In genomic region chr10:20013991-20014750, GRCh38 we compare ENCODE assay signal across 21 cellular contexts.
DNase-seq lines count a peak whose midpoint lies in the region; ATAC-seq, FAIRE-seq and TF ChIP-seq lines count a peak whose summit lies in the region.
"Had no signal": no experiment of that assay in that cellular context is flagged by ENCODE, and none has a peak within 500 bp of the region (broad histone marks: within the 10 kb centered on the region; RNA-seq: fewer than 3 reads in every experiment).

No MANE protein-coding gene starts in this region.

- ATAC-seq in HepG2 (no peak), right lobe of liver (no peak), natural killer cell (no peak)

- H3K36me3 Mint-ChIP-seq in natural killer cell (no peaks in the 10 kb centered on the region), Caco-2 (ENCODE audit: insufficient read depth, unreplicated experiment) (no peaks in the 10 kb centered on the region)
- H3K36me3 Mint-ChIP-seq: CD4-positive, CD25-positive, alpha-beta regulatory T cell had no signal

- no peak overlapping the region for H3K27ac ChIP-seq in HepG2 (ENCODE audit: extremely low read length, insufficient read depth, low read length)
- H3K27ac ChIP-seq in right lobe of liver: no peak overlapping the region
- peak overlapping the region; percentile 52 for H3K27ac ChIP-seq in caudate nucleus (ENCODE audit: low read depth, low read length)
- peak overlapping the region; percentile 3 for H3K27ac ChIP-seq in iPS-20b (ENCODE audit: low read length)
- no peak overlapping the region for H3K27ac ChIP-seq in adrenal gland
- H3K27ac ChIP-seq: BLaER1 treated with 17β-estradiol and CSF1 and Interleukin-3, amounts not matched to agents 10 nM and 100 nM; GM23248; HL-60 had no signal

- DNase-seq in HepG2 (ENCODE audit: low spot score): no peak
- DNase-seq in right lobe of liver: no peak
- no peak for DNase-seq in caudate nucleus (lab: John Stamatoyannopoulos, UW)
- DNase-seq in adrenal gland: no peak
- no peak for DNase-seq in natural killer cell
- no peak for DNase-seq in Caco-2
- DNase-seq: 8988T; CD4-positive, CD25-positive, alpha-beta regulatory T cell; CD8-positive, alpha-beta memory T cell; COR-L47; GM23248; IMR-90 had no signal

- H3K9ac ChIP-seq in HepG2 (ENCODE audit: insufficient read depth, low read depth, low read length): no peak overlapping the region
- no peak overlapping the region for H3K9ac ChIP-seq in iPS-20b (ENCODE audit: low read depth, low read length)
- H3K9ac ChIP-seq: BLaER1 treated with 17β-estradiol and CSF1 and Interleukin-3, amounts not matched to agents 10 nM and 100 nM; GM23248 had no signal

- in situ Hi-C loops in HepG2 (cut with HindIII; ENCODE audit: extremely low pct_ligation_motif_present, low pct_unique_long_range_greater_than_20kb): no loop called here

- no peak for FAIRE-seq in HepG2 (lab: Jason Lieb, UNC)
- FAIRE-seq: D721Med, G401.6, GM12892, GM18507 had no signal

- H3K4me1 Mint-ChIP-seq in natural killer cell (peaks cover 12 to 19% of the 10 kb centered on the region in 2 donors), Caco-2 (ENCODE audit: low read depth, unreplicated experiment) (no peaks in the 10 kb centered on the region)
- H3K4me1 Mint-ChIP-seq: B cell; CD4-positive, CD25-positive, alpha-beta regulatory T cell; CD8-positive, alpha-beta memory T cell had no signal

- CTCF ChIA-PET in HepG2 (lab: Yijun Ruan, JAX; ENCODE audit: low intra/inter-chr PET ratio, low total read pairs) (no interaction called here), Caco-2 (lab: Charles Lee) (no interaction called here)

- H3K9me3 ChIP-seq in HepG2 (ENCODE audit: low read length) (0 out of 2 replicates have a peak, but pooled peaks cover 3% of the 10 kb centered on the region), right lobe of liver (no peaks in the 10 kb centered on the region), iPS-20b (ENCODE audit: insufficient read depth, low read depth, low read length) (no peaks in the 10 kb centered on the region), adrenal gland (replicated peaks in 1 of 3) (no peaks in the 10 kb centered on the region), Caco-2 (no peaks in the 10 kb centered on the region)
- H3K9me3 ChIP-seq: HAP-1 had no signal

- TF ChIP-seq RAD21 in HepG2 (CRISPR knock-in tag; IDR thresholded peaks at IDR 0.05): no peak

- POLR2A ChIA-PET in HepG2 (lab: Yijun Ruan, JAX): no interaction called here
- POLR2A ChIA-PET in Caco-2 (lab: Charles Lee): no interaction called here

- intact Hi-C loops in HepG2 (cut with micrococcal nuclease; ENCODE audit: unreplicated experiment) (no loop called here), right lobe of liver (cut with DNase I) (no loop called here), adrenal gland (cut with DNase I) (no loop called here), natural killer cell (cut with micrococcal nuclease) (no loop called here), Caco-2 (cut with micrococcal nuclease; ENCODE audit: unreplicated experiment) (no loop called here)

- no peak overlapping the region for H2AFZ ChIP-seq in HepG2 (ENCODE audit: low read length)
- H2AFZ ChIP-seq: GM23248 had no signal

- no peaks in the 10 kb centered on the region for H3K79me2 ChIP-seq in HepG2 (ENCODE audit: insufficient read depth, low read length)

- TF ChIP-seq POLR2A in HepG2 (IDR thresholded peaks at IDR 0.05; ENCODE audit: insufficient read depth in 1 of 2, low read depth in 2 of 2, low read length in 2 of 2): no peak
- TF ChIP-seq POLR2A in right lobe of liver (IDR thresholded peaks at IDR 0.05): no peak
- no peak for TF ChIP-seq POLR2A in adrenal gland (IDR thresholded peaks at IDR 0.05)

- BruUV-seq in HepG2 (replicated peaks; lab: Mats Ljungman, UMichigan): no TSS peak
- no TSS peak for BruUV-seq in Caco-2 (replicated peaks; lab: Mats Ljungman, UMichigan)

- no peak overlapping the region for H3K4me2 ChIP-seq in HepG2 (ENCODE audit: low read depth, low read length)
- H3K4me2 ChIP-seq: BLaER1 treated with 17β-estradiol and CSF1 and Interleukin-3, amounts not matched to agents 10 nM and 100 nM had no signal

- H3K27me3 Mint-ChIP-seq in natural killer cell (ENCODE audit: low read depth in 2 of 2) (no peaks in the 10 kb centered on the region), Caco-2 (ENCODE audit: insufficient read depth, unreplicated experiment) (no peaks in the 10 kb centered on the region)
- H3K27me3 Mint-ChIP-seq: B cell; CD4-positive, CD25-positive, alpha-beta regulatory T cell; CD8-positive, alpha-beta memory T cell had no signal

- H3K9me3 Mint-ChIP-seq in natural killer cell (peaks cover 0 to 2% of the 10 kb centered on the region in 2 donors), Caco-2 (ENCODE audit: unreplicated experiment) (no peaks in the 10 kb centered on the region)

- H3K4me3 Mint-ChIP-seq in natural killer cell: no peak overlapping the region
- no peak overlapping the region for H3K4me3 Mint-ChIP-seq in Caco-2 (ENCODE audit: unreplicated experiment)
- H3K4me3 Mint-ChIP-seq: B cell; CD4-positive, CD25-positive, alpha-beta regulatory T cell; CD8-positive, alpha-beta memory T cell had no signal

- H3K36me3 ChIP-seq in HepG2 (replicated peaks in 1 of 2; ENCODE audit: control insufficient read depth in 1 of 2, insufficient read depth in 2 of 2, low read length in 2 of 2): no peaks in the 10 kb centered on the region; a peak in 1 of 5 replicates
- no peaks in the 10 kb centered on the region for H3K36me3 ChIP-seq in right lobe of liver
- no peaks in the 10 kb centered on the region for H3K36me3 ChIP-seq in iPS-20b (ENCODE audit: insufficient read depth, low read depth, low read length)
- no peaks in the 10 kb centered on the region for H3K36me3 ChIP-seq in adrenal gland (replicated peaks in 1 of 2)
- no peaks in the 10 kb centered on the region for H3K36me3 ChIP-seq in Caco-2 (ENCODE audit: control insufficient read depth, insufficient read depth, low read length)
- H3K36me3 ChIP-seq: HAP-1 had no signal

- no peak for TF ChIP-seq CTCF in HepG2 (CRISPR knock-in tag; IDR thresholded peaks at IDR 0.05)
- no peak for TF ChIP-seq CTCF in right lobe of liver (IDR thresholded peaks at IDR 0.05)
- no peak for TF ChIP-seq CTCF in adrenal gland (IDR thresholded peaks at IDR 0.05)
- no peak for TF ChIP-seq CTCF in natural killer cell (IDR thresholded peaks at IDR 0.05)
- TF ChIP-seq CTCF in Caco-2 (IDR thresholded peaks at IDR 0.05; ENCODE audit: insufficient read depth in 1 of 2, low read depth in 1 of 2, low read length in 1 of 2, severe bottlenecking in 1 of 2, unreplicated experiment in 1 of 2): no peak

- H3K4me1 ChIP-seq in HepG2 (ENCODE audit: insufficient read depth, low read length) (no peaks in the 10 kb centered on the region), right lobe of liver (no peaks in the 10 kb centered on the region), iPS-20b (ENCODE audit: insufficient read depth, low read length) (no peaks in the 10 kb centered on the region), adrenal gland (replicated peaks in 1 of 2) (peaks cover 4 to 18% of the 10 kb centered on the region in 2 donors), Caco-2 (no peaks in the 10 kb centered on the region)
- H3K4me1 ChIP-seq: HAP-1 had no signal

- no peak for TF ChIP-seq EP300 in HepG2 (IDR thresholded peaks at IDR 0.05; ENCODE audit: low read depth in 2 of 2, low read length in 2 of 2)
- no peak for TF ChIP-seq EP300 in HepG2 (CRISPR knock-in tag; IDR thresholded peaks at IDR 0.05; ENCODE audit: borderline replicate concordance)

- no peak overlapping the region for H3K4me3 ChIP-seq in HepG2 (replicated peaks in 1 of 3; ENCODE audit: insufficient read depth in 1 of 3, low read depth in 2 of 3, low read length in 3 of 3)
- H3K4me3 ChIP-seq in right lobe of liver: no peak overlapping the region
- no peak overlapping the region for H3K4me3 ChIP-seq in iPS-20b (ENCODE audit: low read length)
- no peak overlapping the region for H3K4me3 ChIP-seq in adrenal gland
- no peak overlapping the region for H3K4me3 ChIP-seq in Caco-2 (ENCODE audit: low read depth, low read length)
- H3K4me3 ChIP-seq: BLaER1 treated with 17β-estradiol and CSF1 and Interleukin-3, amounts not matched to agents 10 nM and 100 nM; GM23248; HAP-1 had no signal

- no peaks in the 10 kb centered on the region for H4K20me1 ChIP-seq in HepG2 (ENCODE audit: insufficient read depth, low read length)
- H4K20me1 ChIP-seq: BLaER1 treated with 17β-estradiol and CSF1 and Interleukin-3, amounts not matched to agents 10 nM and 100 nM had no signal

- H3K27ac Mint-ChIP-seq in natural killer cell (no peak overlapping the region), Caco-2 (ENCODE audit: unreplicated experiment) (no peak overlapping the region)
- H3K27ac Mint-ChIP-seq: B cell; CD4-positive, CD25-positive, alpha-beta regulatory T cell; CD8-positive, alpha-beta memory T cell had no signal

- 57% methylated on average over 1 of the region's 2 CpGs for WGBS in HepG2 (ENCODE audit: low lambda C conversion rate)
- WGBS in right lobe of liver (ENCODE audit: insufficient coverage, low coverage, low lambda C conversion rate, missing lambda C conversion rate): 100% methylated on average over 1 of the region's 2 CpGs
- 84 to 96% (median 88%) methylated on average over 1 to 2 of the region's 2 CpGs for WGBS in adrenal gland, 4 donors

- H3K27me3 ChIP-seq in HepG2 (ENCODE audit: control insufficient read depth in 1 of 2, insufficient read depth in 2 of 2, low read length in 2 of 2): no peaks in the 10 kb centered on the region
- no peaks in the 10 kb centered on the region for H3K27me3 ChIP-seq in right lobe of liver
- H3K27me3 ChIP-seq in iPS-20b (ENCODE audit: insufficient read depth, low read length): no peaks in the 10 kb centered on the region
- H3K27me3 ChIP-seq in adrenal gland: no peaks in the 10 kb centered on the region
- H3K27me3 ChIP-seq in Caco-2 (replicated peaks; ENCODE audit: control insufficient read depth, insufficient read depth, low read length): no peaks in the 10 kb centered on the region; the same call in 1 of the 2 replicates
- H3K27me3 ChIP-seq: BLaER1 treated with 17β-estradiol and CSF1 and Interleukin-3, amounts not matched to agents 10 nM and 100 nM had no signal

TF ChIP-seq in HepG2, 621 proteins besides CTCF, POLR2A, EP300 and RAD21 (continues in another document):
- TF ChIP-seq SRSF9 (IDR thresholded peaks at IDR 0.05; ENCODE audit: borderline replicate concordance, insufficient read depth, low read depth, low read length, poor library complexity, severe bottlenecking) (peak; percentile 39), ZNF672 (CRISPR knock-in tag; IDR thresholded peaks at IDR 0.05) (no peak), TP53 (CRISPR knock-in tag; conservative IDR thresholded peaks at IDR 0.05) (no peak), ARID2 (CRISPR knock-in tag; IDR thresholded peaks at IDR 0.05; ENCODE audit: borderline replicate concordance) (no peak), ELF3 (CRISPR knock-in tag; IDR thresholded peaks at IDR 0.05) (no peak), CHD2 (IDR thresholded peaks at IDR 0.05; ENCODE audit: low read depth, low read length) (no peak), U2AF2 (IDR thresholded peaks at IDR 0.05; ENCODE audit: low read depth, low read length) (0 out of 2 replicates have a peak, but pooled peaks have one; percentile 44), ZBTB8A (CRISPR knock-in tag; IDR thresholded peaks at IDR 0.05; ENCODE audit: borderline replicate concordance, low read depth) (no peak), ZNF567 (CRISPR knock-in tag; IDR thresholded peaks at IDR 0.05; ENCODE audit: borderline replicate concordance) (no peak)

Comparison
In these comparisons a context has a peak if more than half of its experiments do, and no peak if none do; other contexts are left out.
1. H3K27ac ChIP-seq: peak in caudate nucleus (single experiment) and iPS-20b (single experiment); none in HepG2 (single experiment), right lobe of liver (0 of 3) and adrenal gland (0 of 5).